Comparison of ENCODE assay signal across 17 cellular contexts in the genomic region with DNA sequence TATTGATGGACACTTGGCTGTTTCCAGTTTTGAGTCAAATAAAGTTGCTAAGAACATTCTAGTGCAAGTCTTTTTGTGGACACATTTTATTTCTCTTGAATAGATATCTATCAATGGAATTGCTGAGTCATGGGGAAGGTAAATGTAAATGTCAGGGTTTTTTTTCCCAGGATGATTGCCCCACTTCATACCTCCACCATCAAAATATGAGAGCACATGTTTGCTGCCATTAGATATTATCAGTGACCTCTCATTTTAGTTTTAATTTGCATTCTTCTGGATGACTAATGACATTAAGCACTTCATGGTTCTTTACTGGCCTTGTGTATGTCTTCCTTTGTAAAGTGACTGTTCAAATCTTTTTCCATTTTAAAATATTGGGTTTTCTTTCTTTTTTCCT. TPM values are rescaled to one million over a fixed set of nuclear protein-coding genes. Genes with fewer than 3 reads are reported as not detected.
DNase-seq lines count a peak whose midpoint lies in the region; ATAC-seq and TF ChIP-seq lines count a peak whose summit lies in the region.
"Had no signal": no experiment of that assay in that cellular context is flagged by ENCODE, and none has a peak within 500 bp of the region (broad histone marks: within the 10 kb centered on the region; RNA-seq: fewer than 3 reads in every experiment).

No MANE protein-coding gene starts in this region.

- peaks cover 0 to 14% of the 10 kb centered on the region in 2 experiments for H3K36me3 ChIP-seq in mesenchymal stem cell (ENCODE audit: control insufficient read depth in 1 of 2, insufficient read depth in 2 of 2, low read depth in 1 of 2, low read length in 2 of 2)

- H4K8ac ChIP-seq in mesenchymal stem cell (ENCODE audit: low read length), result no peak overlapping the region

- H3K9ac ChIP-seq in mesenchymal stem cell (ENCODE audit: low read length), result no peak overlapping the region

- H3K14ac ChIP-seq in mesenchymal stem cell (ENCODE audit: low read length in 2 of 2), result no peak overlapping the region

- H2BK5ac ChIP-seq in mesenchymal stem cell (ENCODE audit: low read depth, low read length, poor library complexity, severe bottlenecking), result no peak overlapping the region

- H2BK15ac ChIP-seq in mesenchymal stem cell (ENCODE audit: low read depth, poor library complexity, severe bottlenecking), result no peak overlapping the region

- H4K91ac ChIP-seq in mesenchymal stem cell (ENCODE audit: low read length), result no peak overlapping the region

- no peak for TF ChIP-seq CTCF in cardiac fibroblast (IDR thresholded peaks at IDR 0.05; ENCODE audit: low read depth, low read length)

- peaks cover 8% of the 10 kb centered on the region for H3K79me1 ChIP-seq in mesenchymal stem cell (replicated peaks; ENCODE audit: low read length, poor library complexity, severe bottlenecking)

- ATAC-seq in GM21360 (IDR thresholded peaks at IDR 0.05; ENCODE audit: unreplicated experiment), result no peak
- ATAC-seq: esophagus mucosa, natural killer cell had no signal

- H2AK5ac ChIP-seq in mesenchymal stem cell (ENCODE audit: low read length, severe bottlenecking), result no peak overlapping the region

- no peak overlapping the region for H3K27ac ChIP-seq in mesenchymal stem cell (ENCODE audit: low read length, poor library complexity, severe bottlenecking)

- H2BK120ac ChIP-seq in mesenchymal stem cell (ENCODE audit: low read depth, low read length), result no peak overlapping the region

- H3K27me3 ChIP-seq in mesenchymal stem cell (ENCODE audit: control insufficient read depth in 1 of 2, insufficient read depth in 1 of 2, low read length in 2 of 2), result no peaks in the 10 kb centered on the region

- H3K18ac ChIP-seq in mesenchymal stem cell (ENCODE audit: low read depth in 1 of 2, low read length in 2 of 2), result no peak overlapping the region

- no peak overlapping the region for H3K4ac ChIP-seq in mesenchymal stem cell (ENCODE audit: low read depth in 1 of 2, low read length in 2 of 2)

- no peak overlapping the region for H2AFZ ChIP-seq in mesenchymal stem cell (ENCODE audit: low read depth, low read length)

- H3K4me3 ChIP-seq in cardiac fibroblast (replicated peaks in 1 of 2; ENCODE audit: low read depth in 2 of 2, low read length in 2 of 2), result no peak overlapping the region
- H3K4me3 ChIP-seq in mesenchymal stem cell (ENCODE audit: insufficient read depth in 1 of 2, low read depth in 1 of 2, low read length in 2 of 2), result no peak overlapping the region

- no peak overlapping the region for H2BK12ac ChIP-seq in mesenchymal stem cell (ENCODE audit: low read length in 2 of 2)

- H3K23ac ChIP-seq in mesenchymal stem cell (ENCODE audit: low read length in 2 of 2), result no peak overlapping the region

- H3K4me1 ChIP-seq in mesenchymal stem cell (ENCODE audit: control insufficient read depth, insufficient read depth, low read depth, low read length), result peaks cover 12% of the 10 kb centered on the region

- no peak overlapping the region for H3K4me2 ChIP-seq in mesenchymal stem cell (ENCODE audit: low read length, poor library complexity, severe bottlenecking)

- DNase-seq in ELR (ENCODE audit: low read depth) (peak; percentile 64), NCI-H226 (peak; percentile 12), cardiac fibroblast (ENCODE audit: low read depth in 2 of 2) (peak; percentile 32 to 33), mesenchymal stem cell (peak; percentile 33), KG1 (lab: John Stamatoyannopoulos, UW) (no peak), NK-92 (lab: John Stamatoyannopoulos, UW; ENCODE audit: unreplicated experiment) (no peak), NCI-H1092 treated with DMSO at 0.1 percent for 48 hours (lab: John Stamatoyannopoulos, UW) (no peak)
- DNase-seq: activated CD4-positive, alpha-beta T cell treated with anti-CD3 and anti-CD28 coated beads for 48 hours; activated naive CD8-positive, alpha-beta T cell treated with anti-CD3 and anti-CD28 coated beads, Interleukin-2, amount 10 ng/mL, durations not matched to agents 7 days and 5 days; activated T-cell treated with anti-CD3 and anti-CD28 coated beads, Interleukin-2, amount 50 U/mL, for 24 hours; Caco-2; natural killer cell; NCI-H82; SHP77; T-helper 9 cell had no signal

- H3K9me3 ChIP-seq in mesenchymal stem cell (ENCODE audit: control insufficient read depth, low read length), result no peaks in the 10 kb centered on the region
- H3K9me3 ChIP-seq: Caco-2 had no signal

RNA-seq across cellular contexts. Expression of gene PAPSS2, which starts 45.7 kb away (rescaled TPM):
- polyA plus RNA-seq in mesenchymal stem cell (2013, experiment 1 of 2), result 79.7 TPM
- polyA plus RNA-seq in mesenchymal stem cell (2013, experiment 2 of 2), result 80.1 TPM

Comparison
In these comparisons a context has a peak if more than half of its experiments do, and no peak if none do; other contexts are left out.
1. DNase-seq: peak in ELR (single experiment), NCI-H226 (single experiment), cardiac fibroblast (2 of 2) and mesenchymal stem cell (single experiment); none in KG1 (single experiment), NK-92 (single experiment) and NCI-H1092 treated with DMSO at 0.1 percent for 48 hours (single experiment).